Comparison of ENCODE assay signal across 11 cellular contexts in the genomic region with DNA sequence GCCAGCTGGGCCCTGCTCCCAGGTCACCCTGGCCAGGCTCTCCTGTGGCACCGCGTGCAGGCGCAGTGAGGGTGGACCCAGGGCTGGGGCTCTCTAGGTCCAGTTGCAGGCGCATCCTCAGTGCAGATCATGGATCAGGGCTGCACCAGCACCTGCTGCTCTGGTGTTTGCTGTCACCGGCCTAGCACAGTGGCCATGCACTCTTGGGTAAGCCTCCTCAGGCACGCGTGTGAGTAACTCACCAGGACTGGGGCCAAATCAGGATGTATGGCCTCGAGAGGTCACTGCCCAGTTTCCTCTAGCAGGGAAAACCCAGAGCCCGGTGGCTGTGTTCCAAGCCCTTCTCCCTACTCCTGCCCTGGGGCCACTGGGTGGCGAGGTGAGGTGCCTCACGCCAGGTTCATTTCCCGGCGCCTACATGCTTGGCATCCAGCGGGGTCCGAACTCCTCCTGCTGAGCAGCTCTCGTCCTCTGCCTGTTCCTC. TPM values are rescaled to one million over a fixed set of nuclear protein-coding genes. Genes with fewer than 3 reads are reported as not detected.
DNase-seq lines count a peak whose midpoint lies in the region; ATAC-seq lines count a peak whose summit lies in the region.
"Had no signal": no experiment of that assay in that cellular context is flagged by ENCODE, and none has a peak within 500 bp of the region (broad histone marks: within the 10 kb centered on the region; RNA-seq: fewer than 3 reads in every experiment).

No MANE protein-coding gene starts in this region.

- ATAC-seq in T-helper 17 cell = no peak

- no peak overlapping the region for H3K27ac Mint-ChIP-seq in T-helper 17 cell
- H3K27ac Mint-ChIP-seq in activated T-helper 1 cell treated with anti-CD3 and anti-CD28 coated beads, Interleukin-12 subunit alpha, Interleukin-12 subunit beta, Interleukin-2, Interleukin-4 antibody, amounts not matched to agents 30 ng/mL and 10 ng/mL and 1 ng/mL, durations not matched to agents 14 hours and 24 hours and 36 hours = no peak overlapping the region

- intact Hi-C loops in head of caudate nucleus (cut with DNase I) = no loop called here
- intact Hi-C loops in posterior vena cava (cut with DNase I) = no loop called here
- intact Hi-C loops in activated T-helper 1 cell treated with anti-CD3 and anti-CD28 coated beads, Interleukin-12 subunit alpha, Interleukin-12 subunit beta, Interleukin-2, Interleukin-4 antibody, amounts not matched to agents 30 ng/mL and 10 ng/mL and 1 ng/mL, durations not matched to agents 14 hours and 24 hours and 36 hours (cut with micrococcal nuclease) = no loop called here

- H3K9me3 ChIP-seq in T-helper 17 cell (ENCODE audit: control insufficient read depth, low read length, poor library complexity, severe bottlenecking) = no peaks in the 10 kb centered on the region

- H3K9me3 Mint-ChIP-seq in activated T-helper 1 cell treated with anti-CD3 and anti-CD28 coated beads, Interleukin-12 subunit alpha, Interleukin-12 subunit beta, Interleukin-2, Interleukin-4 antibody, amounts not matched to agents 30 ng/mL and 10 ng/mL and 1 ng/mL, durations not matched to agents 14 hours and 24 hours and 36 hours = no peaks in the 10 kb centered on the region
- H3K9me3 Mint-ChIP-seq: neural crest cell had no signal

- DNase-seq in HPDE6-E6E7 (ENCODE audit: extremely low spot score) = peak; percentile 15
- peak in 2 of 3 donors; percentile 7 to 8 for DNase-seq in T-helper 17 cell
- DNase-seq in head of caudate nucleus = peak in 23 of 42 donors; percentile 4 to 35 (median 10)
- peak; percentile 83 for DNase-seq in posterior vena cava (ENCODE audit: low spot score)
- no peak for DNase-seq in activated T-helper 1 cell treated with anti-CD3 and anti-CD28 coated beads, Interleukin-12 subunit alpha, Interleukin-12 subunit beta, Interleukin-2, Interleukin-4 antibody, amounts not matched to agents 30 ng/mL and 10 ng/mL and 1 ng/mL, durations not matched to agents 14 hours and 24 hours and 36 hours (ENCODE audit: low spot score)
- no peak for DNase-seq in DMS79 treated with DMSO at 0.1 percent for 48 hours (lab: John Stamatoyannopoulos, UW)
- no peak for DNase-seq in NCI-H2107 treated with DMSO at 0.1 percent for 48 hours (lab: John Stamatoyannopoulos, UW; ENCODE audit: unreplicated experiment)
- no peak for DNase-seq in cerebellar cortex (ENCODE audit: low spot score)

- no peak overlapping the region for H3K4me3 Mint-ChIP-seq in T-helper 17 cell
- H3K4me3 Mint-ChIP-seq in activated T-helper 1 cell treated with anti-CD3 and anti-CD28 coated beads, Interleukin-12 subunit alpha, Interleukin-12 subunit beta, Interleukin-2, Interleukin-4 antibody, amounts not matched to agents 30 ng/mL and 10 ng/mL and 1 ng/mL, durations not matched to agents 14 hours and 24 hours and 36 hours = no peak overlapping the region
- H3K4me3 Mint-ChIP-seq: brain, neural crest cell had no signal

- peaks cover 30% of the 10 kb centered on the region for H3K27me3 Mint-ChIP-seq in T-helper 17 cell
- peaks cover 2% of the 10 kb centered on the region for H3K27me3 Mint-ChIP-seq in activated T-helper 1 cell treated with anti-CD3 and anti-CD28 coated beads, Interleukin-12 subunit alpha, Interleukin-12 subunit beta, Interleukin-2, Interleukin-4 antibody, amounts not matched to agents 30 ng/mL and 10 ng/mL and 1 ng/mL, durations not matched to agents 14 hours and 24 hours and 36 hours (ENCODE audit: insufficient read depth)

- H3K4me1 Mint-ChIP-seq in T-helper 17 cell = peaks cover 7% of the 10 kb centered on the region
- H3K4me1 Mint-ChIP-seq in activated T-helper 1 cell treated with anti-CD3 and anti-CD28 coated beads, Interleukin-12 subunit alpha, Interleukin-12 subunit beta, Interleukin-2, Interleukin-4 antibody, amounts not matched to agents 30 ng/mL and 10 ng/mL and 1 ng/mL, durations not matched to agents 14 hours and 24 hours and 36 hours (ENCODE audit: low read depth) = no peaks in the 10 kb centered on the region

- H3K36me3 Mint-ChIP-seq in T-helper 17 cell (ENCODE audit: low read depth) = no peaks in the 10 kb centered on the region
- no peaks in the 10 kb centered on the region for H3K36me3 Mint-ChIP-seq in activated T-helper 1 cell treated with anti-CD3 and anti-CD28 coated beads, Interleukin-12 subunit alpha, Interleukin-12 subunit beta, Interleukin-2, Interleukin-4 antibody, amounts not matched to agents 30 ng/mL and 10 ng/mL and 1 ng/mL, durations not matched to agents 14 hours and 24 hours and 36 hours (ENCODE audit: low read depth)
- H3K36me3 Mint-ChIP-seq: brain had no signal

RNA-seq across cellular contexts. Expression of gene SLC41A3, which starts 45.5 kb away (rescaled TPM):
- total RNA-seq in T-helper 17 cell (10 to 100 TPM; 34.3 to 34.7 TPM), posterior vena cava (10 to 100 TPM; 44.7 to 49.0 TPM)
- 17.3 and 23.4 TPM in 2 replicates for total RNA-seq in activated T-helper 1 cell treated with anti-CD3 and anti-CD28 coated beads, Interleukin-12 subunit alpha, Interleukin-12 subunit beta, Interleukin-2, Interleukin-4 antibody, amounts not matched to agents 30 ng/mL and 10 ng/mL and 1 ng/mL, durations not matched to agents 14 hours and 24 hours and 36 hours

RNA-seq across cellular contexts. Expression of gene ALDH1L1, which starts 50.9 kb away (rescaled TPM):
- total RNA-seq in T-helper 17 cell = not detected
- total RNA-seq in posterior vena cava = 10 to 100 TPM in 1 of 2 donors, 1 to 10 TPM in 1; 5.6 to 12.4 TPM
- total RNA-seq in activated T-helper 1 cell treated with anti-CD3 and anti-CD28 coated beads, Interleukin-12 subunit alpha, Interleukin-12 subunit beta, Interleukin-2, Interleukin-4 antibody, amounts not matched to agents 30 ng/mL and 10 ng/mL and 1 ng/mL, durations not matched to agents 14 hours and 24 hours and 36 hours = not detected in 2 replicates
- total RNA-seq: activated CD8-positive, alpha-beta memory T cell treated with anti-CD3 and anti-CD28 coated beads for 36 hours had no signal

Comparison
In these comparisons a context has a peak if more than half of its experiments do, and no peak if none do; other contexts are left out.
1. DNase-seq: peak in HPDE6-E6E7 (single experiment), T-helper 17 cell (2 of 3), head of caudate nucleus (23 of 42) and posterior vena cava (single experiment); none in activated T-helper 1 cell treated with anti-CD3 and anti-CD28 coated beads, Interleukin-12 subunit alpha, Interleukin-12 subunit beta, Interleukin-2, Interleukin-4 antibody, amounts not matched to agents 30 ng/mL and 10 ng/mL and 1 ng/mL, durations not matched to agents 14 hours and 24 hours and 36 hours (single experiment), DMS79 treated with DMSO at 0.1 percent for 48 hours (single experiment), NCI-H2107 treated with DMSO at 0.1 percent for 48 hours (single experiment) and cerebellar cortex (single experiment).